ENCODE assay signal across 9 cellular contexts in genomic region chr10:61286695-61287094, GRCh38.
A peak's percentile ranks its signal among the peaks of the same experiment; 100 is the strongest.
DNase-seq lines count a peak whose midpoint lies in the region; ATAC-seq and TF ChIP-seq lines count a peak whose summit lies in the region.
"Had no signal": no experiment of that assay in that cellular context is flagged by ENCODE, and none has a peak within 500 bp of the region (broad histone marks: within the 10 kb centered on the region; RNA-seq: fewer than 3 reads in every experiment).

No MANE protein-coding gene starts in this region.

- H3K27ac Mint-ChIP-seq in central memory CD8-positive, alpha-beta T cell (ENCODE audit: low read depth), result peak overlapping the region; percentile 90

- H3K36me3 Mint-ChIP-seq in central memory CD8-positive, alpha-beta T cell (ENCODE audit: insufficient read depth), result no peaks in the 10 kb centered on the region

- no peaks in the 10 kb centered on the region for H3K27me3 Mint-ChIP-seq in central memory CD8-positive, alpha-beta T cell

- no peak for DNase-seq in central memory CD8-positive, alpha-beta T cell (ENCODE audit: low spot score in 2 of 2)
- no peak for DNase-seq in Ammon's horn (ENCODE audit: low spot score)
- no peak for DNase-seq in COLO668 (lab: John Stamatoyannopoulos, UW; ENCODE audit: unreplicated experiment)
- no peak for DNase-seq in NCI-H1436 (lab: John Stamatoyannopoulos, UW)
- no peak for DNase-seq in retina

- ATAC-seq in GM18505 (IDR thresholded peaks at IDR 0.05; ENCODE audit: unreplicated experiment) (peak; percentile 100), GM21360 (IDR thresholded peaks at IDR 0.05; ENCODE audit: unreplicated experiment) (peak; percentile 100), HG03354 (IDR thresholded peaks at IDR 0.05; ENCODE audit: poor library complexity, severe bottlenecking, unreplicated experiment) (peak; percentile 100)
- ATAC-seq in central memory CD8-positive, alpha-beta T cell (replicated peaks; ENCODE audit: extremely low read depth, poor library complexity, severe bottlenecking), result peak; percentile 96
- ATAC-seq: Right ventricle myocardium inferior had no signal

- H3K9me3 Mint-ChIP-seq in central memory CD8-positive, alpha-beta T cell, result no peaks in the 10 kb centered on the region

- H3K4me3 Mint-ChIP-seq in central memory CD8-positive, alpha-beta T cell, result no peak overlapping the region

- no peak for TF ChIP-seq POLR2A in GM18505 (IDR thresholded peaks at IDR 0.05; ENCODE audit: borderline replicate concordance, extremely low read depth, insufficient read depth, insufficient read length)

- peaks cover 13% of the 10 kb centered on the region for H3K4me1 Mint-ChIP-seq in central memory CD8-positive, alpha-beta T cell
